ENCODE assay signal across 1 cellular context in the genomic region with DNA sequence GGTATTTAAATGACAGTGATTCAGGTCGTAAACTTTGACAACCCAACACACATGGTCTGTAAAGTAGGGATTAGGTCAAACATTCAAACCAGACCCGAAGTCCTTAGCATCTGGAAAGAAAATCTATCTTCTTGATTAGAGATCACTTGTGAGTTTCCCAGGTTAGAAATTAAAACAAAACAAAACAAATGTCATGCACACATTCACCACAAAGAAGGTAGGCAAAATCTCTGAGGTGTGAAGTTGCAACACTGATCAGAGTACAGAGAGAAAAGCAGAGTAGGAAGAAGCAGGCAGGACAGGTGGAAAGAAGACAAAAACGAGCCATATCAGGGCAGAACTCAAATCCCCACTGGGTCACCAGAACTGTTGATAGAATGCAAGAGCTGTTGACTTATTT.
TF ChIP-seq lines count a peak whose summit lies in the region.

No MANE protein-coding gene starts in this region.

TF ChIP-seq in H1, 55 proteins besides CTCF, POLR2A, EP300 and RAD21:
- TF ChIP-seq NRF1 (IDR thresholded peaks at IDR 0.05; ENCODE audit: low read depth, low read length) (no peak), TEAD4 (IDR thresholded peaks at IDR 0.05; ENCODE audit: low read depth, low read length) (no peak)
TF ChIP-seq in H1: peak in this region for 0.
